In genomic region chr10:124180947-124181549, GRCh38 we compare ENCODE assay signal across 11 cellular contexts.
A peak's percentile ranks its signal among the peaks of the same experiment; 100 is the strongest.
DNase-seq lines count a peak whose midpoint lies in the region; ATAC-seq and TF ChIP-seq lines count a peak whose summit lies in the region.
"Had no signal": no experiment of that assay in that cellular context is flagged by ENCODE, and none has a peak within 500 bp of the region (broad histone marks: within the 10 kb centered on the region; RNA-seq: fewer than 3 reads in every experiment).

No MANE protein-coding gene starts in this region.

- no peak overlapping the region for H3K23ac ChIP-seq in neuronal stem cell (ENCODE audit: low read depth, low read length, poor library complexity)

- H4K91ac ChIP-seq in neuronal stem cell (ENCODE audit: low read depth, low read length, poor library complexity): no peak overlapping the region

- H2BK120ac ChIP-seq in neuronal stem cell (ENCODE audit: low read depth, low read length): no peak overlapping the region

- H3K27ac ChIP-seq in brain microvascular endothelial cell (no peak overlapping the region), neuronal stem cell (replicated peaks; ENCODE audit: low read length) (no peak overlapping the region)
- no peak overlapping the region for H3K27ac ChIP-seq in effector memory CD4-positive, alpha-beta T cell (ENCODE audit: insufficient read depth, low read length, poor library complexity, severe bottlenecking)

- H3K79me1 ChIP-seq in neuronal stem cell (ENCODE audit: low read depth, low read length): no peaks in the 10 kb centered on the region

- no peaks in the 10 kb centered on the region for H3K36me3 Mint-ChIP-seq in endothelial cell (ENCODE audit: low read depth, unreplicated experiment)
- H3K36me3 Mint-ChIP-seq: CD14-positive monocyte had no signal

- no peak overlapping the region for H3K14ac ChIP-seq in neuronal stem cell (ENCODE audit: low read length)

- no peak overlapping the region for H3K4me3 ChIP-seq in brain microvascular endothelial cell (ENCODE audit: low read depth, low read length)
- H3K4me3 ChIP-seq in neuronal stem cell (ENCODE audit: low read length in 2 of 2): no peak overlapping the region
- H3K4me3 ChIP-seq in effector memory CD4-positive, alpha-beta T cell (ENCODE audit: insufficient read depth, low read depth, low read length, poor library complexity, severe bottlenecking): no peak overlapping the region

- H3K4me2 ChIP-seq in neuronal stem cell (ENCODE audit: insufficient read depth, low read length, poor library complexity, severe bottlenecking): no peak overlapping the region

- H2AFZ ChIP-seq in neuronal stem cell (ENCODE audit: low read length): no peak overlapping the region

- WGBS in neuronal stem cell (ENCODE audit: extremely low coverage in 2 of 2, insufficient read length in 2 of 2, insufficient replicate concordance in 1 of 2), 2 donors: no CpG with 5 or more reads among the region's 10 CpGs

- DNase-seq in EL (peak; percentile 42), HK-2 (ENCODE audit: unreplicated experiment) (peak; percentile 38), brain microvascular endothelial cell (peak; percentile 75), neuronal stem cell (ENCODE audit: low spot score) (no peak), endothelial cell (ENCODE audit: low spot score) (no peak)
- no peak for DNase-seq in effector memory CD4-positive, alpha-beta T cell
- DNase-seq: GF-D8, KG1, NCI-H2081 treated with DMSO at 0.1 percent for 48 hours had no signal

- H3K4ac ChIP-seq in neuronal stem cell (ENCODE audit: low read length): no peak overlapping the region

- no peaks in the 10 kb centered on the region for H3K27me3 Mint-ChIP-seq in endothelial cell (ENCODE audit: unreplicated experiment)

- peak overlapping the region; percentile 29 for H3K18ac ChIP-seq in neuronal stem cell (ENCODE audit: low read length)

- H3K27ac Mint-ChIP-seq in endothelial cell (ENCODE audit: unreplicated experiment): no peak overlapping the region
- H3K27ac Mint-ChIP-seq: CD14-positive monocyte had no signal

- no peak overlapping the region for H4K8ac ChIP-seq in neuronal stem cell (ENCODE audit: low read depth, low read length)

- no peak overlapping the region for H2AK5ac ChIP-seq in neuronal stem cell (ENCODE audit: low read depth, low read length)

- peak overlapping the region; percentile 2 for H3K9ac ChIP-seq in neuronal stem cell (ENCODE audit: low read depth, low read length, poor library complexity)

- H3K9me3 ChIP-seq in neuronal stem cell (replicated peaks in 1 of 2; ENCODE audit: control insufficient read depth in 2 of 2, insufficient read depth in 1 of 2, low read depth in 1 of 2, low read length in 2 of 2): no peaks in the 10 kb centered on the region
- H3K9me3 ChIP-seq in effector memory CD4-positive, alpha-beta T cell (ENCODE audit: control insufficient read depth, low read length): no peaks in the 10 kb centered on the region

- H3K36me3 ChIP-seq in brain microvascular endothelial cell (replicated peaks) (no peaks in the 10 kb centered on the region), neuronal stem cell (replicated peaks in 1 of 2; ENCODE audit: control insufficient read depth in 2 of 2, insufficient read depth in 2 of 2, low read length in 2 of 2) (no peaks in the 10 kb centered on the region)
- no peaks in the 10 kb centered on the region for H3K36me3 ChIP-seq in effector memory CD4-positive, alpha-beta T cell (ENCODE audit: control insufficient read depth, insufficient read depth, low read length)

- no peaks in the 10 kb centered on the region for H3K9me3 Mint-ChIP-seq in endothelial cell (ENCODE audit: unreplicated experiment)

- H2BK15ac ChIP-seq in neuronal stem cell (ENCODE audit: low read length): no peak overlapping the region

- H3K4me1 Mint-ChIP-seq in endothelial cell (ENCODE audit: unreplicated experiment): peaks cover 6% of the 10 kb centered on the region

- H3K4me3 Mint-ChIP-seq in endothelial cell (ENCODE audit: unreplicated experiment): no peak overlapping the region
- H3K4me3 Mint-ChIP-seq: CD14-positive monocyte had no signal

- H3K4me1 ChIP-seq in neuronal stem cell (ENCODE audit: control insufficient read depth in 2 of 2, insufficient read depth in 1 of 2, low read depth in 1 of 2, low read length in 2 of 2): no peaks in the 10 kb centered on the region
- no peaks in the 10 kb centered on the region for H3K4me1 ChIP-seq in effector memory CD4-positive, alpha-beta T cell (ENCODE audit: control insufficient read depth, insufficient read depth, low read length, poor library complexity, severe bottlenecking)

- no peak for ATAC-seq in HG03159 (IDR thresholded peaks at IDR 0.05; ENCODE audit: unreplicated experiment)

- H3K27me3 ChIP-seq in brain microvascular endothelial cell (replicated peaks) (no peaks in the 10 kb centered on the region), neuronal stem cell (ENCODE audit: control insufficient read depth in 3 of 3, insufficient read depth in 3 of 3, low read depth in 1 of 3, low read length in 3 of 3) (peaks cover 0 to 26% (median 0%) of the 10 kb centered on the region in 3 experiments)
- no peaks in the 10 kb centered on the region for H3K27me3 ChIP-seq in effector memory CD4-positive, alpha-beta T cell (replicated peaks; ENCODE audit: control insufficient read depth, insufficient read depth, low read length, poor library complexity, severe bottlenecking)

- H2BK12ac ChIP-seq in neuronal stem cell (ENCODE audit: low read length): no peak overlapping the region

- TF ChIP-seq CTCF in brain microvascular endothelial cell (IDR thresholded peaks at IDR 0.05; ENCODE audit: low read depth, low read length, missing control alignments) (no peak), endothelial cell (IDR thresholded peaks at IDR 0.05; ENCODE audit: unreplicated experiment) (no peak)

- in situ Hi-C loops in brain microvascular endothelial cell (cut with HindIII; ENCODE audit: low pct_ligation_motif_present, low sequenced_read_pairs): no loop called here

- no peak overlapping the region for H2BK5ac ChIP-seq in neuronal stem cell (ENCODE audit: low read length)

Comparison
In these comparisons a context has a peak if more than half of its experiments do, and no peak if none do; other contexts are left out.
1. DNase-seq: peak in EL (single experiment), HK-2 (single experiment) and brain microvascular endothelial cell (single experiment); none in neuronal stem cell (single experiment), effector memory CD4-positive, alpha-beta T cell (0 of 3) and endothelial cell (single experiment).